ENCODE assay signal across 8 cellular contexts in the genomic region with DNA sequence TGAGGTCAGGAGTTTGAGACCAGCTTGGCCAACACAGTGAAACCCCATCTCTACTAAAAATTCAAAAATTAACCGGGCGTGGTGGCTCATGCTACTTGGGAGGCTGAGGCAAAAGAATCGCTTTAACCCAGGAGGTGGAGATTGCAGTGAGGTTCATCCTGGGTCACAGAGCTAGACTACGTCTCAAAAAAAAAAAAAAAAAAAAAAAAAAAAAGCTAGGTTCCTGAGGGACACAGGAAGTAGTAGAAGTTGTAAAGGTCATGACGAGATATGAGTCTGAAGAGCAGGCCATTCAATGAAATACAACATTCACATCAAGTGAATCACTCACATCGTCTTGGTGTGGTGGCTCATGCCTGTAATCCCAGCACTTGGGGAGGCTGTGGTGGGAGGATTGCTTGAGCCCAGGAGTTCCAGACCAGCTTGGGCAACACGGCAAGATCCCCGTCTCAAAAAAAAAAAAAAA. TPM values are rescaled to one million over a fixed set of nuclear protein-coding genes. Genes with fewer than 3 reads are reported as not detected.
A peak's percentile ranks its signal among the peaks of the same experiment; 100 is the strongest.
DNase-seq lines count a peak whose midpoint lies in the region; ATAC-seq, FAIRE-seq and TF ChIP-seq lines count a peak whose summit lies in the region.
"Not testable (repeated sequence)": the region's sequence is repeated elsewhere in the genome, so short reads cannot be mapped to it uniquely, and the experiment has no call there.

No MANE protein-coding gene starts in this region.

- H3K9me3 ChIP-seq in parathyroid adenoma (ENCODE audit: control insufficient read depth, low read length) = not testable (repeated sequence)

- not testable (repeated sequence) for H3K79me2 ChIP-seq in parathyroid adenoma

- H3K27ac Mint-ChIP-seq in endothelial cell (ENCODE audit: unreplicated experiment) = peak overlapping the region; percentile 96

- DNase-seq in ELF-1 (ENCODE audit: low read depth, low spot score) = peak; percentile 53
- peak; percentile 12 for DNase-seq in HuH-7.5 (ENCODE audit: low spot score)
- peak; percentile 99 for DNase-seq in RKO (ENCODE audit: low spot score)
- DNase-seq in activated T-cell treated with anti-CD3 and anti-CD28 coated beads, Interleukin-2, amount 50 U/mL, for 4 hours; endothelial cell (ENCODE audit: low spot score): not testable (repeated sequence)
- DNase-seq in islet precursor cell = peak; percentile 75
- DNase-seq in urothelium cell line (ENCODE audit: low spot score) = peak; percentile 72

- H3K4me3 Mint-ChIP-seq in activated T-cell treated with anti-CD3 and anti-CD28 coated beads, Interleukin-2, amount 50 U/mL, for 4 hours = peak overlapping the region; percentile 96
- H3K4me3 Mint-ChIP-seq in endothelial cell (ENCODE audit: unreplicated experiment) = peak overlapping the region; percentile 98

- not testable (repeated sequence) for H3K27me3 ChIP-seq in parathyroid adenoma (ENCODE audit: control insufficient read depth, insufficient read depth, low read length)

- TF ChIP-seq CTCF in endothelial cell (IDR thresholded peaks at IDR 0.05; ENCODE audit: unreplicated experiment); parathyroid adenoma (IDR thresholded peaks at IDR 0.05): not testable (repeated sequence)

- H3K4me2 ChIP-seq in parathyroid adenoma (ENCODE audit: low read length) = peak overlapping the region; percentile 74

- peak in 1 of 2 donors; percentile 18 for ATAC-seq in activated T-cell treated with anti-CD3 and anti-CD28 coated beads, Interleukin-2, amount 50 U/mL, for 4 hours

- H3K9me3 Mint-ChIP-seq in activated T-cell treated with anti-CD3 and anti-CD28 coated beads, Interleukin-2, amount 50 U/mL, for 4 hours; endothelial cell (ENCODE audit: unreplicated experiment): not testable (repeated sequence)

- H3K4me1 Mint-ChIP-seq in activated T-cell treated with anti-CD3 and anti-CD28 coated beads, Interleukin-2, amount 50 U/mL, for 4 hours (ENCODE audit: low read depth) = peaks cover 51% of the 10 kb centered on the region
- peaks cover 53% of the 10 kb centered on the region for H3K4me1 Mint-ChIP-seq in endothelial cell (ENCODE audit: unreplicated experiment)

- H3K9ac ChIP-seq in parathyroid adenoma = not testable (repeated sequence)

- not testable (repeated sequence) for H2AFZ ChIP-seq in parathyroid adenoma

- peak; percentile 83 for FAIRE-seq in urothelium cell line (lab: Jason Lieb, UNC)

- not testable (repeated sequence) for H3K4me1 ChIP-seq in parathyroid adenoma

- peak overlapping the region; percentile 91 for H3K27ac ChIP-seq in parathyroid adenoma

- peaks cover 17% of the 10 kb centered on the region for H3K36me3 Mint-ChIP-seq in activated T-cell treated with anti-CD3 and anti-CD28 coated beads, Interleukin-2, amount 50 U/mL, for 4 hours (ENCODE audit: insufficient read depth)
- peaks cover 17% of the 10 kb centered on the region for H3K36me3 Mint-ChIP-seq in endothelial cell (ENCODE audit: low read depth, unreplicated experiment)

- not testable (repeated sequence) for H3K27me3 Mint-ChIP-seq in activated T-cell treated with anti-CD3 and anti-CD28 coated beads, Interleukin-2, amount 50 U/mL, for 4 hours (ENCODE audit: low read depth)
- H3K27me3 Mint-ChIP-seq in endothelial cell (ENCODE audit: unreplicated experiment) = peaks cover 12% of the 10 kb centered on the region

- H3K4me3 ChIP-seq in parathyroid adenoma (ENCODE audit: low read depth, low read length) = peak overlapping the region; percentile 79

- not testable (repeated sequence) for H3K36me3 ChIP-seq in parathyroid adenoma (ENCODE audit: control insufficient read depth, insufficient read depth, low read length)

RNA-seq across cellular contexts. Expression of a gene that starts 1.1 kb away (rescaled TPM):
- total RNA-seq in activated T-cell treated with anti-CD3 and anti-CD28 coated beads, Interleukin-2, amount 50 U/mL, for 4 hours = 100 to 1,000 TPM; 206 to 227 (median 213) TPM
- total RNA-seq in endothelial cell (ENCODE audit: unreplicated experiment) = 142 TPM

RNA-seq across cellular contexts. Expression of a gene that starts 30.3 kb away (rescaled TPM):
- total RNA-seq in activated T-cell treated with anti-CD3 and anti-CD28 coated beads, Interleukin-2, amount 50 U/mL, for 4 hours = 100 to 1,000 TPM; 309 to 370 (median 332) TPM
- total RNA-seq in endothelial cell (ENCODE audit: unreplicated experiment) = 74.8 TPM

RNA-seq across cellular contexts. Expression of a gene that starts 30.9 kb away (rescaled TPM):
- total RNA-seq in activated T-cell treated with anti-CD3 and anti-CD28 coated beads, Interleukin-2, amount 50 U/mL, for 4 hours = 10 to 100 TPM; 68.9 to 79.0 (median 76.7) TPM
- 13.3 TPM for total RNA-seq in endothelial cell (ENCODE audit: unreplicated experiment)

RNA-seq across cellular contexts. Expression of a gene that starts 39.3 kb away (rescaled TPM):
- under 1 TPM; 0.18 to 0.46 (median 0.42) TPM for total RNA-seq in activated T-cell treated with anti-CD3 and anti-CD28 coated beads, Interleukin-2, amount 50 U/mL, for 4 hours
- not detected for total RNA-seq in endothelial cell (ENCODE audit: unreplicated experiment)
